In the genomic region with DNA sequence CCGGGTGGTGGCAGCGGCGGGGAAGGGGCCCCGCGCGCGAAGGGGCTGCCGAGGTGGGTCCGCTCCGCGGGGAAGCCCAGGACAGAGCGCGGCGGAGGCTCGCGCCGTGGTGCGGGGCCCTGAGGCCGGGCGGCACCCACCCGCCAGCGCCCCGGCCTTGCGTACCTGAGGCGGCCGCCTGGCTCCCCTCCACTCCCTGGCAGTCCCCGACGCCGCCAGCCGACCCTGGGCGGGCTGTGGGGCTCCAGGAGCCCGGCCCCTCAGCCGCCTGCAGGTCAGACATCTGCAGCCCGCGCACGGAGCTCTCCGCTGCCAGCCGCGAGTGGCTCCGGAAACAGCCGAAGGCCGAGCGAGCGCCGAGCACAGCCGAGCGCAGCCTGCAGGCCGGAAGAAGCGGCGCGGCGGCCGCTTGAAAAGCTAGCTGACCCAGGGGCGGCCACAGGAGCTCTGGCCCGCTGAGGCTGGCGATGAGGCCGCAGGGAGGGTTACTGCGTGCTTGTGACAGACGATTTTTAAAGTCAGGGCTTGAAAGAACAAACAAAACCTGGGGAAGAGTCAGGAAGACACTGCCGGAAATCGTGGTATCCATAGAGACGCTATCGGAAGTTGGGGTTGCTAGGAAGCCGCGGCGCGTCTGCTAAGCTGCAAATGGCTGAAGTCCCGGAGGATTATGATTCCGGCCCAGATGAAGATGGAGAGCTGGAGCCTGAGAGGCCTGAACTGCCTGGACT, we compare ENCODE assay signal across 8 cellular contexts. TPM values are rescaled to one million over a fixed set of nuclear protein-coding genes. Genes with fewer than 3 reads are reported as not detected.
DNase-seq lines count a peak whose midpoint lies in the region; ATAC-seq, FAIRE-seq and TF ChIP-seq lines count a peak whose summit lies in the region.

SAMD15 (plus strand) TSS at position 609 of the 731 bp plus-strand sequence; CDS start at position 649, 40 bp downstream.
A gene with protein sequence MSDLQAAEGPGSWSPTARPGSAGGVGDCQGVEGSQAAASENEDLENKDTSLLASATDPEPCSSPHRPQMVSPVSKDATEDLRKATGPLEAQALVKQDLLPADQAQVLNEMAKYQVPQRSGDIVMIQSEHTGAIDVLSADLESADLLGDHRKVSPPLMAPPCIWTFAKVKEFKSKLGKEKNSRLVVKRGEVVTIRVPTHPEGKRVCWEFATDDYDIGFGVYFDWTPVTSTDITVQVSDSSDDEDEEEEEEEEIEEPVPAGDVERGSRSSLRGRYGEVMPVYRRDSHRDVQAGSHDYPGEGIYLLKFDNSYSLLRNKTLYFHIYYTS (minus strand): TSS at position 324 of the 731 bp plus-strand sequence. CDS start 41 bp downstream, at position 283.

- H3K27ac ChIP-seq in C4-2B (peak within 1 kb of the TSS; percentile 75), dorsolateral prefrontal cortex (peak within 1 kb of the TSS in 57 of 59 donors; percentile 30 to 95 (median 85))

- whole genome bisulfite sequencing in lower leg skin, 2 donors, result 1% methylated on average over 16 to 55 of the region's 69 CpGs

- ATAC-seq in HG03442 (IDR thresholded peaks at IDR 0.05; ENCODE audit: unreplicated experiment), result peak; percentile 85

- TF ChIP-seq POLR2A in lower leg skin (IDR thresholded peaks at IDR 0.05), result no peak

- no peaks in the 10 kb centered on the region for H3K27me3 ChIP-seq in dorsolateral prefrontal cortex

- peak within 1 kb of the TSS; percentile 61 to 100 (median 88) for H3K4me3 ChIP-seq in dorsolateral prefrontal cortex
- H3K4me3 ChIP-seq in lower leg skin (ENCODE audit: low read depth, poor library complexity, severe bottlenecking), result peak within 1 kb of the TSS; percentile 71

- peak; percentile 96 for FAIRE-seq in GM19239 (lab: Jason Lieb, UNC)

- peak; percentile 33 for TF ChIP-seq CTCF in C4-2B (conservative IDR thresholded peaks at IDR 0.05)
- peak in 55 of 56 donors; percentile 14 to 68 (median 50) for TF ChIP-seq CTCF in dorsolateral prefrontal cortex (IDR thresholded peaks at IDR 0.05 in 54 of 56, conservative IDR thresholded peaks at IDR 0.05 in 2 of 56; ENCODE audit: low read depth in 1 of 56, partially characterized antibody in 56 of 56)
- no peak for TF ChIP-seq CTCF in lower leg skin (IDR thresholded peaks at IDR 0.05)

- intact Hi-C loops in dorsolateral prefrontal cortex (cut with DNase I), result loop anchor here (2.0 to 5.0 kb wide), 3 partner anchors 55 to 80 kb away; partner anchors contain the start of genes GSTZ1 (in 2 of the 2), POMT2 (in 2 of the 2) and VIPAS39 (in 1 of the 2)
- intact Hi-C loops in lower leg skin (cut with DNase I; ENCODE audit: low total_unique reads), result no loop called here

- DNase-seq in GM19239 (ENCODE audit: insufficient read length, low spot score), result peak; percentile 81
- peak; percentile 89 for DNase-seq in NCI-H510A treated with DMSO at 0.1 percent for 48 hours (lab: John Stamatoyannopoulos, UW)
- peak; percentile 81 for DNase-seq in activated CD4-positive, alpha-beta T cell treated with anti-CD3 and anti-CD28 coated beads, Interleukin-2, amount 50 U/mL, for 1 hour
- DNase-seq in dorsolateral prefrontal cortex, result peak; percentile 69 to 89 (median 82)
- peak; percentile 69 to 95 for DNase-seq in lower leg skin (ENCODE audit: low spot score in 2 of 2)
- peak; percentile 75 to 82 for DNase-seq in stimulated activated CD4-positive, alpha-beta T cell treated with anti-CD3 and anti-CD28 coated beads, Interleukin-4, amount 100 ng/mL, for 4 hours

RNA-seq across cellular contexts. Expression of gene SAMD15, which starts in this region (rescaled TPM):
- total RNA-seq in dorsolateral prefrontal cortex (1 to 10 TPM in 119 of 120 experiments, under 1 TPM in 1; 0.95 to 8.0 (median 3.0) TPM), lower leg skin (under 1 TPM in 1 of 4 donors, not detected in 3; 0.64 TPM)

RNA-seq across cellular contexts. Expression of the second gene that starts in this region (rescaled TPM):
- 10 to 100 TPM; 15.9 to 37.9 (median 28.6) TPM for total RNA-seq in dorsolateral prefrontal cortex
- total RNA-seq in lower leg skin, result 1 to 10 TPM; 6.4 to 8.9 (median 7.4) TPM

Comparison
In these comparisons a context has a peak if more than half of its experiments do, and no peak if none do; other contexts are left out.
1. Peak in every context shown above with its lines: DNase-seq, ATAC-seq, H3K4me3 ChIP-seq and H3K27ac ChIP-seq.
2. CTCF ChIP-seq: peak in C4-2B (single experiment) and dorsolateral prefrontal cortex (55 of 56); none in lower leg skin (0 of 3).